In genomic region chr5:140109050-140109817, GRCh38 we compare ENCODE assay signal across 8 cellular contexts. TPM values are rescaled to one million over a fixed set of nuclear protein-coding genes. Genes with fewer than 3 reads are reported as not detected.
DNase-seq lines count a peak whose midpoint lies in the region; ATAC-seq, FAIRE-seq and TF ChIP-seq lines count a peak whose summit lies in the region.

No MANE protein-coding gene starts in this region.

- H3K4me3 Mint-ChIP-seq in CD4-positive, alpha-beta memory T cell = peak overlapping the region; percentile 92 to 100 (median 97)
- peak overlapping the region; percentile 48 for H3K4me3 Mint-ChIP-seq in nephron progenitor cell

- POLR2A ChIA-PET in CD4-positive, alpha-beta memory T cell (lab: Charles Lee; ENCODE audit: partially characterized antibody) = interaction anchor here (0.6 to 3.7 kb wide), 5 partner anchors 10 to 774 kb away, joined by 3 to 21 read pairs (median 3); partner anchors contain the start of genes HARS1 and HARS2

- no peak for DNase-seq in CD4-positive, alpha-beta memory T cell
- DNase-seq in LNCaP clone FGC (ENCODE audit: low read depth) (no peak), nephron progenitor cell (no peak), GM19238 (ENCODE audit: insufficient read length, low spot score) (no peak), RCC 7860 (ENCODE audit: low spot score) (no peak)
- no peak for DNase-seq in central memory CD4-positive, alpha-beta T cell

- no peaks in the 10 kb centered on the region for H3K27me3 Mint-ChIP-seq in CD4-positive, alpha-beta memory T cell
- H3K27me3 Mint-ChIP-seq in nephron progenitor cell (ENCODE audit: low read depth, poor library complexity) = peaks cover 98% of the 10 kb centered on the region

- TF ChIP-seq CTCF in LNCaP clone FGC (IDR thresholded peaks at IDR 0.05; ENCODE audit: control insufficient read depth, extremely low read depth, insufficient read depth) (no peak), nephron progenitor cell (IDR thresholded peaks at IDR 0.05) (no peak)

- peak overlapping the region; percentile 84 to 97 for H3K9ac ChIP-seq in duodenal mucosa (ENCODE audit: low read depth in 1 of 2, low read length in 2 of 2)

- peaks cover 19 to 66% (median 48%) of the 10 kb centered on the region in 4 donors for H3K4me1 Mint-ChIP-seq in CD4-positive, alpha-beta memory T cell
- peaks cover 26% of the 10 kb centered on the region for H3K4me1 Mint-ChIP-seq in nephron progenitor cell

- peak overlapping the region; percentile 94 for H3K27ac ChIP-seq in CD4-positive, alpha-beta memory T cell (ENCODE audit: low read depth, low read length)
- no peak overlapping the region for H3K27ac ChIP-seq in duodenal mucosa (ENCODE audit: low read depth, low read length)

- ATAC-seq in GM18873 (IDR thresholded peaks at IDR 0.05; ENCODE audit: low FRiP score, unreplicated experiment) = no peak

- no peak for FAIRE-seq in RCC 7860 (lab: Jason Lieb, UNC)

- H3K4me1 ChIP-seq in CD4-positive, alpha-beta memory T cell (ENCODE audit: insufficient read depth, low read length) = peaks cover 55% of the 10 kb centered on the region
- H3K4me1 ChIP-seq in duodenal mucosa (ENCODE audit: control insufficient read depth in 1 of 2, insufficient read depth in 2 of 2, low read length in 2 of 2) = peaks cover 31 to 38% of the 10 kb centered on the region in 2 donors

- no peaks in the 10 kb centered on the region for H3K36me3 ChIP-seq in CD4-positive, alpha-beta memory T cell (ENCODE audit: insufficient read depth, low read length)
- H3K36me3 ChIP-seq in duodenal mucosa (ENCODE audit: control insufficient read depth in 1 of 2, insufficient read depth in 2 of 2, low read length in 2 of 2) = no peaks in the 10 kb centered on the region

- H3K27ac Mint-ChIP-seq in CD4-positive, alpha-beta memory T cell = peak overlapping the region; percentile 67 to 100 (median 99)
- H3K27ac Mint-ChIP-seq in nephron progenitor cell = no peak overlapping the region

- intact Hi-C loops in CD4-positive, alpha-beta memory T cell (cut with micrococcal nuclease) = loop anchor here (5.0 to 10.0 kb wide), 5 partner anchors 37 to 1532 kb away; partner anchors contain the start of genes HSPA9, MATR3, TAF7 and ZMAT2

- CTCF ChIA-PET in CD4-positive, alpha-beta memory T cell (lab: Charles Lee; ENCODE audit: partially characterized antibody) = interaction anchor here (0.8 to 10.2 kb wide), 4 partner anchors 8 to 37 kb away, joined by 4 to 72 read pairs (median 4); no protein-coding TSS in a partner anchor

- no peaks in the 10 kb centered on the region for H3K9me3 Mint-ChIP-seq in CD4-positive, alpha-beta memory T cell
- H3K9me3 Mint-ChIP-seq in nephron progenitor cell = no peaks in the 10 kb centered on the region

- H3K9me3 ChIP-seq in CD4-positive, alpha-beta memory T cell (ENCODE audit: control insufficient read depth in 1 of 2, low read length in 2 of 2) = no peaks in the 10 kb centered on the region
- H3K9me3 ChIP-seq in duodenal mucosa (ENCODE audit: control insufficient read depth in 1 of 2, low read length in 2 of 2) = no peaks in the 10 kb centered on the region

- H3K4me3 ChIP-seq in CD4-positive, alpha-beta memory T cell (ENCODE audit: low read length in 2 of 2) = peak overlapping the region; percentile 77 to 88
- H3K4me3 ChIP-seq in LNCaP clone FGC (ENCODE audit: low read depth, low read length) (peak overlapping the region; percentile 94), duodenal mucosa (ENCODE audit: low read depth in 1 of 2, low read length in 2 of 2) (peak overlapping the region; percentile 89 to 97)

- no peaks in the 10 kb centered on the region for H3K27me3 ChIP-seq in CD4-positive, alpha-beta memory T cell (ENCODE audit: insufficient read depth, low read length)
- peaks cover 0 to 10% of the 10 kb centered on the region in 2 donors for H3K27me3 ChIP-seq in duodenal mucosa (ENCODE audit: control insufficient read depth in 1 of 2, insufficient read depth in 2 of 2, low read length in 2 of 2)

- peaks cover 0 to 16% of the 10 kb centered on the region in 2 donors for H3K36me3 Mint-ChIP-seq in CD4-positive, alpha-beta memory T cell
- H3K36me3 Mint-ChIP-seq in nephron progenitor cell (ENCODE audit: low read depth) = no peaks in the 10 kb centered on the region

RNA-seq across cellular contexts. Expression of gene PURA, which starts 4.7 kb away (rescaled TPM):
- total RNA-seq in CD4-positive, alpha-beta memory T cell = 10 to 100 TPM; 31.2 to 36.2 TPM
- 1 to 10 TPM; 2.5 to 4.7 TPM for polyA plus RNA-seq in CD4-positive, alpha-beta memory T cell

RNA-seq across cellular contexts. Expression of gene IGIP, which starts 16.5 kb away (rescaled TPM):
- 10 to 100 TPM; 13.7 to 14.9 TPM for total RNA-seq in CD4-positive, alpha-beta memory T cell
- polyA plus RNA-seq in CD4-positive, alpha-beta memory T cell = under 1 TPM; 0.27 to 0.78 TPM
